In genomic region chr14:76491172-76491930, GRCh38 we compare ENCODE assay signal across 15 cellular contexts.
"Had no signal": no experiment of that assay in that cellular context is flagged by ENCODE, and none has a peak within 500 bp of the region (broad histone marks: within the 10 kb centered on the region; RNA-seq: fewer than 3 reads in every experiment).

No MANE protein-coding gene starts in this region.

- H3K4me1 ChIP-seq: foreskin keratinocyte, heart left ventricle, right lobe of liver, tibial artery, upper lobe of left lung, vagina had no signal

- H3K27me3 ChIP-seq: heart left ventricle, neutrophil, right lobe of liver, upper lobe of left lung, vagina had no signal

- H3K36me3 ChIP-seq: heart left ventricle, neutrophil, right lobe of liver, tibial artery, upper lobe of left lung, vagina had no signal

- ATAC-seq: foreskin keratinocyte; naive thymus-derived CD4-positive, alpha-beta T cell; right lobe of liver; stimulated activated memory B cell treated with anti-CD40 and anti-IgM and Interleukin-4, amounts not matched to agents 10 μg/mL and 1 μg/mL and 100 μg/mL, for 72 hours had no signal

- H3K27ac ChIP-seq: foreskin keratinocyte, heart left ventricle, neutrophil, right lobe of liver, tibial artery, upper lobe of left lung, vagina had no signal

- DNase-seq: foreskin keratinocyte; hypothalamus; kidney glomerular epithelial cell; mammary epithelial cell; naive thymus-derived CD4-positive, alpha-beta T cell; psoas muscle; stimulated activated CD4-positive, alpha-beta T cell treated with anti-CD3 and anti-CD28 coated beads, Interleukin-4, amount 100 ng/mL, for 1 hour; stimulated activated CD8-positive, alpha-beta memory T cell treated with anti-CD3 and anti-CD28 coated beads, Interleukin-4, amount 100 ng/mL, for 48 hours; tibial artery had no signal

- H3K9me3 ChIP-seq: heart left ventricle, neutrophil, psoas muscle, right lobe of liver, tibial artery, upper lobe of left lung, vagina had no signal

- H3K4me3 ChIP-seq: heart left ventricle, psoas muscle, right lobe of liver, tibial artery, upper lobe of left lung, vagina had no signal
